ENCODE assay signal across 15 cellular contexts in genomic region chr4:5796976-5797375, GRCh38.
DNase-seq lines count a peak whose midpoint lies in the region; ATAC-seq and TF ChIP-seq lines count a peak whose summit lies in the region.
"Had no signal": no experiment of that assay in that cellular context is flagged by ENCODE, and none has a peak within 500 bp of the region (broad histone marks: within the 10 kb centered on the region; RNA-seq: fewer than 3 reads in every experiment).

No MANE protein-coding gene starts in this region.

- ATAC-seq in upper lobe of left lung (ENCODE audit: low FRiP score in 2 of 2) (no peak), GM21737 (IDR thresholded peaks at IDR 0.05; ENCODE audit: unreplicated experiment) (no peak)
- ATAC-seq: CD8-positive, alpha-beta T cell had no signal

- H3K4me1 ChIP-seq in H9 (ENCODE audit: insufficient read depth, low read length) (no peaks in the 10 kb centered on the region), upper lobe of left lung (no peaks in the 10 kb centered on the region), breast epithelium (no peaks in the 10 kb centered on the region)
- H3K4me1 ChIP-seq: BLaER1 treated with 17β-estradiol and CSF1 and Interleukin-3, amounts not matched to agents 10 nM and 100 nM; HAP-1 had no signal

- no peak for TF ChIP-seq EP300 in upper lobe of left lung (IDR thresholded peaks at IDR 0.05)

- H3K27me3 Mint-ChIP-seq in H9 (ENCODE audit: low read depth), result no peaks in the 10 kb centered on the region; the same call in 1 of the 2 replicates
- H3K27me3 Mint-ChIP-seq in activated CD4-positive, alpha-beta T cell treated with anti-CD3 and anti-CD28 coated beads, Interleukin-2, amount 10 ng/mL, durations not matched to agents 7 days and 5 days, result no peaks in the 10 kb centered on the region
- H3K27me3 Mint-ChIP-seq: B cell, IgD-negative memory B cell had no signal

- no peak overlapping the region for H3K4ac ChIP-seq in H9 (ENCODE audit: low read depth, low read length)

- intact Hi-C loops in posterior vena cava (cut with DNase I), result no loop called here
- intact Hi-C loops in breast epithelium (cut with DNase I; ENCODE audit: low total_unique reads), result no loop called here

- no peaks in the 10 kb centered on the region for H3K23me2 ChIP-seq in H9 (ENCODE audit: insufficient read length, low read depth, low read length, poor library complexity, severe bottlenecking)

- no peak overlapping the region for H2AK5ac ChIP-seq in H9 (ENCODE audit: insufficient read length, low read length)

- H3K27ac ChIP-seq in H9 (ENCODE audit: insufficient read length, low read depth, low read length) (no peak overlapping the region), upper lobe of left lung (no peak overlapping the region), breast epithelium (no peak overlapping the region)
- H3K27ac ChIP-seq: BLaER1 treated with 17β-estradiol and CSF1 and Interleukin-3, amounts not matched to agents 10 nM and 100 nM had no signal

- TF ChIP-seq CTCF in H9 (conservative IDR thresholded peaks at IDR 0.05) (no peak), upper lobe of left lung (IDR thresholded peaks at IDR 0.05) (no peak), breast epithelium (IDR thresholded peaks at IDR 0.05) (no peak)

- H3K27me3 ChIP-seq in H9 (ENCODE audit: insufficient read depth, low read length), result no peaks in the 10 kb centered on the region
- H3K27me3 ChIP-seq in upper lobe of left lung, result no peaks in the 10 kb centered on the region
- no peaks in the 10 kb centered on the region for H3K27me3 ChIP-seq in breast epithelium
- H3K27me3 ChIP-seq: BLaER1 treated with 17β-estradiol and CSF1 and Interleukin-3, amounts not matched to agents 10 nM and 100 nM had no signal

- no peak overlapping the region for H2AFZ ChIP-seq in H9 (ENCODE audit: low read length)

- no peak overlapping the region for H3K56ac ChIP-seq in H9 (ENCODE audit: insufficient read length, low read depth, low read length)

- POLR2A ChIA-PET in activated CD4-positive, alpha-beta T cell treated with anti-CD3 and anti-CD28 coated beads, Interleukin-2, amount 10 ng/mL, durations not matched to agents 7 days and 5 days (lab: Charles Lee), result no interaction called here

- no peak overlapping the region for H3K4me3 Mint-ChIP-seq in H9
- H3K4me3 Mint-ChIP-seq in activated CD4-positive, alpha-beta T cell treated with anti-CD3 and anti-CD28 coated beads, Interleukin-2, amount 10 ng/mL, durations not matched to agents 7 days and 5 days, result no peak overlapping the region
- H3K4me3 Mint-ChIP-seq: B cell; CD8-positive, alpha-beta T cell; IgD-negative memory B cell had no signal

- TF ChIP-seq POLR2A in upper lobe of left lung (IDR thresholded peaks at IDR 0.05) (no peak), breast epithelium (IDR thresholded peaks at IDR 0.05) (no peak)

- H3K79me2 ChIP-seq in H9 (ENCODE audit: insufficient read depth, low read length), result no peaks in the 10 kb centered on the region

- no peaks in the 10 kb centered on the region for H3K4me1 Mint-ChIP-seq in H9
- no peaks in the 10 kb centered on the region for H3K4me1 Mint-ChIP-seq in activated CD4-positive, alpha-beta T cell treated with anti-CD3 and anti-CD28 coated beads, Interleukin-2, amount 10 ng/mL, durations not matched to agents 7 days and 5 days
- H3K4me1 Mint-ChIP-seq: B cell, IgD-negative memory B cell had no signal

- H3K36me3 ChIP-seq in upper lobe of left lung (peaks cover 0 to 33% (median 7%) of the 10 kb centered on the region in 4 donors), breast epithelium (no peaks in the 10 kb centered on the region)

- no peak overlapping the region for H3K23ac ChIP-seq in H9 (ENCODE audit: insufficient read length, low read depth, low read length)

- no CpG with 5 or more reads among the region's 18 CpGs for WGBS in H9 (ENCODE audit: extremely low coverage, insufficient read length, low lambda C conversion rate)
- 96 to 98% methylated on average over 11 to 18 of the region's 18 CpGs for WGBS in upper lobe of left lung, 2 donors

- H3K27ac Mint-ChIP-seq in H9, result no peak overlapping the region
- no peak overlapping the region for H3K27ac Mint-ChIP-seq in activated CD4-positive, alpha-beta T cell treated with anti-CD3 and anti-CD28 coated beads, Interleukin-2, amount 10 ng/mL, durations not matched to agents 7 days and 5 days
- H3K27ac Mint-ChIP-seq: B cell; CD8-positive, alpha-beta T cell; IgD-negative memory B cell had no signal

- H3K9me3 ChIP-seq in H9 (ENCODE audit: control insufficient read depth, low read depth, low read length) (no peaks in the 10 kb centered on the region), upper lobe of left lung (no peaks in the 10 kb centered on the region), breast epithelium (no peaks in the 10 kb centered on the region)
- H3K9me3 ChIP-seq: HAP-1 had no signal

- no peaks in the 10 kb centered on the region for H3K79me1 ChIP-seq in H9 (ENCODE audit: insufficient read depth, low read depth, low read length, poor library complexity, severe bottlenecking)

- no peak overlapping the region for H2BK5ac ChIP-seq in H9 (ENCODE audit: insufficient read length, low read length)

- H3T11ph ChIP-seq in H9 (ENCODE audit: low read length), result no peak overlapping the region

- CTCF ChIA-PET in activated CD4-positive, alpha-beta T cell treated with anti-CD3 and anti-CD28 coated beads, Interleukin-2, amount 10 ng/mL, durations not matched to agents 7 days and 5 days (lab: Charles Lee), result no interaction called here

- no peaks in the 10 kb centered on the region for H3K9me3 Mint-ChIP-seq in H9
- no peaks in the 10 kb centered on the region for H3K9me3 Mint-ChIP-seq in activated CD4-positive, alpha-beta T cell treated with anti-CD3 and anti-CD28 coated beads, Interleukin-2, amount 10 ng/mL, durations not matched to agents 7 days and 5 days

- H3K18ac ChIP-seq in H9 (ENCODE audit: insufficient read length, low read depth, low read length), result no peak overlapping the region

- no peak overlapping the region for H3K9ac ChIP-seq in H9 (ENCODE audit: extremely low read depth, insufficient read length, low read length)
- H3K9ac ChIP-seq: BLaER1 treated with 17β-estradiol and CSF1 and Interleukin-3, amounts not matched to agents 10 nM and 100 nM had no signal

- no peak overlapping the region for H2BK20ac ChIP-seq in H9 (ENCODE audit: low read depth, low read length, poor library complexity, severe bottlenecking)

- no peak overlapping the region for H4K8ac ChIP-seq in H9 (replicated peaks; ENCODE audit: insufficient read length, low read depth, low read length)

- H2BK120ac ChIP-seq in H9 (ENCODE audit: low read depth, low read length, poor library complexity, severe bottlenecking), result no peak overlapping the region

- no peak overlapping the region for H4K91ac ChIP-seq in H9 (ENCODE audit: insufficient read length, low read depth, low read length)

- no peak overlapping the region for H4K5ac ChIP-seq in H9 (ENCODE audit: insufficient read length, low read depth, low read length)

- H3K4me2 ChIP-seq in H9 (ENCODE audit: insufficient read depth, insufficient read length, low read length), result no peak overlapping the region
- H3K4me2 ChIP-seq: BLaER1 treated with 17β-estradiol and CSF1 and Interleukin-3, amounts not matched to agents 10 nM and 100 nM had no signal

- no peak overlapping the region for H2BK15ac ChIP-seq in H9 (ENCODE audit: low read depth, low read length)

- H4K20me1 ChIP-seq in H9 (ENCODE audit: control insufficient read depth, insufficient read depth, insufficient read length), result no peaks in the 10 kb centered on the region

- H3K36me3 Mint-ChIP-seq in H9 (ENCODE audit: insufficient read depth in 1 of 3, low read depth in 3 of 3), result peaks cover 10 to 18% (median 11%) of the 10 kb centered on the region in 3 experiments; a peak in 6 of 7 replicates
- no peaks in the 10 kb centered on the region for H3K36me3 Mint-ChIP-seq in activated CD4-positive, alpha-beta T cell treated with anti-CD3 and anti-CD28 coated beads, Interleukin-2, amount 10 ng/mL, durations not matched to agents 7 days and 5 days (ENCODE audit: low read depth)
- H3K36me3 Mint-ChIP-seq: CD8-positive, alpha-beta T cell; IgD-negative memory B cell had no signal

- no peak overlapping the region for H2BK12ac ChIP-seq in H9 (ENCODE audit: insufficient read length, low read depth, low read length)

- no peak overlapping the region; the same call in 1 of the 2 replicates for H3K14ac ChIP-seq in H9 (ENCODE audit: insufficient read depth, low read length)

- H3K4me3 ChIP-seq in upper lobe of left lung (no peak overlapping the region), breast epithelium (no peak overlapping the region)
- H3K4me3 ChIP-seq: BLaER1 treated with 17β-estradiol and CSF1 and Interleukin-3, amounts not matched to agents 10 nM and 100 nM; HAP-1 had no signal

- DNase-seq in H9 (peak; percentile 23), islet precursor cell (peak; percentile 45), posterior vena cava (ENCODE audit: low spot score) (peak; percentile 69), upper lobe of left lung (peak; percentile 11 to 71), breast epithelium (ENCODE audit: low spot score in 2 of 2) (no peak)
- no peak for DNase-seq in activated CD4-positive, alpha-beta T cell treated with anti-CD3 and anti-CD28 coated beads, Interleukin-2, amount 10 ng/mL, durations not matched to agents 7 days and 5 days
- DNase-seq: Calu3; CD8-positive, alpha-beta T cell; DMS79 treated with DMSO at 0.1 percent for 48 hours; GF-D8 had no signal

Comparison
In these comparisons a context has a peak if more than half of its experiments do, and no peak if none do; other contexts are left out.
1. DNase-seq: peak in H9 (single experiment), islet precursor cell (single experiment), posterior vena cava (single experiment) and upper lobe of left lung (2 of 2); none in activated CD4-positive, alpha-beta T cell treated with anti-CD3 and anti-CD28 coated beads, Interleukin-2, amount 10 ng/mL, durations not matched to agents 7 days and 5 days (single experiment) and breast epithelium (0 of 2).